Comparison of ENCODE assay signal across 28 cellular contexts in genomic region chr15:81573098-81573746, GRCh38.
DNase-seq lines count a peak whose midpoint lies in the region; ATAC-seq, FAIRE-seq and TF ChIP-seq lines count a peak whose summit lies in the region.
"Had no signal": no experiment of that assay in that cellular context is flagged by ENCODE, and none has a peak within 500 bp of the region (broad histone marks: within the 10 kb centered on the region; RNA-seq: fewer than 3 reads in every experiment).

No MANE protein-coding gene starts in this region.

- 78 to 79% methylated on average over 9 of the region's 9 CpGs for WGBS in upper lobe of left lung, 2 donors

- TF ChIP-seq CTCF in upper lobe of left lung (IDR thresholded peaks at IDR 0.05): no peak

- no peak for TF ChIP-seq POLR2A in upper lobe of left lung (IDR thresholded peaks at IDR 0.05)

- no peak for TF ChIP-seq EP300 in upper lobe of left lung (IDR thresholded peaks at IDR 0.05)

- no peaks in the 10 kb centered on the region for H3K4me1 ChIP-seq in upper lobe of left lung
- H3K4me1 ChIP-seq: esophagus muscularis mucosa had no signal

- no peak overlapping the region for H3K27ac ChIP-seq in upper lobe of left lung
- no peak overlapping the region for H3K27ac ChIP-seq in substantia nigra (ENCODE audit: low read depth, low read length, poor library complexity, severe bottlenecking)
- H3K27ac ChIP-seq: esophagus muscularis mucosa, PC-9, right lobe of liver, WERI-Rb-1 had no signal

- ATAC-seq in GM18502 (IDR thresholded peaks at IDR 0.05; ENCODE audit: poor library complexity, unreplicated experiment) (peak; percentile 74), HG03196 (IDR thresholded peaks at IDR 0.05; ENCODE audit: unreplicated experiment) (no peak), upper lobe of left lung (ENCODE audit: low FRiP score in 2 of 2) (no peak)
- ATAC-seq: K562, right lobe of liver, Right ventricle myocardium inferior, SK-N-SH treated with all-trans-retinoic acid at 6 μM for 48 hours had no signal

- DNase-seq in COLO668 (lab: John Stamatoyannopoulos, UW; ENCODE audit: unreplicated experiment) (peak; percentile 23), NCI-H128 (lab: John Stamatoyannopoulos, UW; ENCODE audit: unreplicated experiment) (peak; percentile 37), SW480 (ENCODE audit: low spot score) (peak; percentile 43), upper lobe of left lung (no peak), GM19239 (ENCODE audit: insufficient read length, low spot score) (no peak), substantia nigra (lab: John Stamatoyannopoulos, UW) (no peak)
- DNase-seq: ACHN; activated CD4-positive, alpha-beta T cell treated with anti-CD3 and anti-CD28 coated beads, Interleukin-2, amount 10 ng/mL, durations not matched to agents 24 days and 14 days; activated gamma-delta T cell treated with Interleukin-2 at 50 U/mL for 16 hours; activated T-cell treated with anti-CD3 and anti-CD28 coated beads, Interleukin-2, amount 50 U/mL, for 1 hour; caudate nucleus; H7; NCI-H1105 treated with DMSO at 0.1 percent for 48 hours; PC-9; posterior cingulate gyrus; right lobe of liver; stimulated activated CD4-positive, alpha-beta T cell treated with anti-CD3 and anti-CD28 coated beads, Interleukin-4, amount 100 ng/mL, for 1 hour; T-helper 9 cell; WERI-Rb-1 had no signal

- no peaks in the 10 kb centered on the region for H3K9me3 ChIP-seq in upper lobe of left lung
- H3K9me3 ChIP-seq: esophagus muscularis mucosa, right lobe of liver had no signal

- H3K4me3 ChIP-seq in upper lobe of left lung: no peak overlapping the region
- H3K4me3 ChIP-seq: esophagus muscularis mucosa, K562, PC-9, right lobe of liver had no signal

- H3K36me3 ChIP-seq in upper lobe of left lung: no peaks in the 10 kb centered on the region
- H3K36me3 ChIP-seq: esophagus muscularis mucosa, right lobe of liver, WERI-Rb-1 had no signal

- no peaks in the 10 kb centered on the region for H3K27me3 ChIP-seq in upper lobe of left lung
- H3K27me3 ChIP-seq: esophagus muscularis mucosa, right lobe of liver had no signal

- FAIRE-seq in GM19239 (lab: Jason Lieb, UNC): no peak
- FAIRE-seq: astrocyte, frontal cortex, GM12891, K562 had no signal

Comparison
In these comparisons a context has a peak if more than half of its experiments do, and no peak if none do; other contexts are left out.
1. DNase-seq: peak in COLO668 (single experiment), NCI-H128 (single experiment) and SW480 (single experiment); none in upper lobe of left lung (0 of 2), GM19239 (single experiment) and substantia nigra (0 of 49).